In genomic region chr10:24953350-24954074, GRCh38 we compare ENCODE assay signal across 7 cellular contexts. TPM values are rescaled to one million over a fixed set of nuclear protein-coding genes. Genes with fewer than 3 reads are reported as not detected.
DNase-seq lines count a peak whose midpoint lies in the region; ATAC-seq and TF ChIP-seq lines count a peak whose summit lies in the region.

No MANE protein-coding gene starts in this region.

- no peaks in the 10 kb centered on the region for H3K9me3 ChIP-seq in HUES6 (ENCODE audit: control insufficient read depth, insufficient read depth, low read depth, low read length)
- H3K9me3 ChIP-seq in adrenal gland (replicated peaks in 1 of 3): no peaks in the 10 kb centered on the region
- no peaks in the 10 kb centered on the region for H3K9me3 ChIP-seq in stomach smooth muscle (ENCODE audit: control insufficient read depth in 2 of 2, low read length in 2 of 2)

- intact Hi-C loops in adrenal gland (cut with DNase I): loop anchor here in 1 of 2 donors (10.0 kb wide), 1 partner anchor 229 kb away; the partner anchor contains the start of gene ARHGAP21

- H3K27me3 ChIP-seq in HUES6 (ENCODE audit: control insufficient read depth, insufficient read depth, low read length) (no peaks in the 10 kb centered on the region), adrenal gland (no peaks in the 10 kb centered on the region), stomach smooth muscle (ENCODE audit: control insufficient read depth in 1 of 2, insufficient read depth in 2 of 2, low read length in 2 of 2) (no peaks in the 10 kb centered on the region)

- H3K27ac ChIP-seq in HUES6 (ENCODE audit: low read depth, low read length) (peak overlapping the region; percentile 5; the same call in 1 of the 2 replicates), adrenal gland (peak overlapping the region in 4 of 5 donors; percentile 64 to 94 (median 88)), stomach smooth muscle (ENCODE audit: low read length) (peak overlapping the region; percentile 11)

- ATAC-seq in GM19467 (IDR thresholded peaks at IDR 0.05; ENCODE audit: unreplicated experiment) (no peak), HG02884 (IDR thresholded peaks at IDR 0.05; ENCODE audit: unreplicated experiment) (no peak)

- no peaks in the 10 kb centered on the region for H3K36me3 ChIP-seq in HUES6 (ENCODE audit: control insufficient read depth, insufficient read depth, low read length)
- H3K36me3 ChIP-seq in adrenal gland (replicated peaks in 1 of 2): no peaks in the 10 kb centered on the region
- no peaks in the 10 kb centered on the region for H3K36me3 ChIP-seq in stomach smooth muscle (ENCODE audit: control insufficient read depth in 2 of 2, insufficient read depth in 2 of 2, low read length in 2 of 2)

- TF ChIP-seq CTCF in adrenal gland (IDR thresholded peaks at IDR 0.05): no peak

- no peak for TF ChIP-seq POLR2A in adrenal gland (IDR thresholded peaks at IDR 0.05)

- peaks cover 20% of the 10 kb centered on the region for H3K4me1 ChIP-seq in HUES6 (ENCODE audit: control insufficient read depth, insufficient read depth, low read length)
- peaks cover 16 to 26% of the 10 kb centered on the region in 2 donors for H3K4me1 ChIP-seq in adrenal gland (replicated peaks in 1 of 2)
- H3K4me1 ChIP-seq in stomach smooth muscle (ENCODE audit: control insufficient read depth, insufficient read depth, low read length): peaks cover 12% of the 10 kb centered on the region

- H3K9ac ChIP-seq in HUES6 (ENCODE audit: low read length) (peak overlapping the region; percentile 74), stomach smooth muscle (ENCODE audit: low read length in 2 of 2) (peak overlapping the region in 1 of 2 donors; percentile 64)

- DNase-seq in adrenal gland: no peak
- no peak for DNase-seq in DMS79 (lab: John Stamatoyannopoulos, UW)

- 73 to 78% (median 76%) methylated on average over 17 of the region's 17 CpGs for WGBS in adrenal gland, 4 donors

- H3K4me3 ChIP-seq in HUES6 (ENCODE audit: low read depth, low read length): peak overlapping the region; percentile 86
- peak overlapping the region in 1 of 4 donors; percentile 81 for H3K4me3 ChIP-seq in adrenal gland
- peak overlapping the region; percentile 69 for H3K4me3 ChIP-seq in iPS-11a (ENCODE audit: low read depth, low read length)
- peak overlapping the region in 1 of 2 donors; percentile 78 for H3K4me3 ChIP-seq in stomach smooth muscle (ENCODE audit: low read length in 2 of 2)

RNA-seq across cellular contexts. Expression of gene PRTFDC1, which starts 1.1 kb away (rescaled TPM):
- total RNA-seq in adrenal gland: 10 to 100 TPM; 14.9 to 39.0 (median 25.2) TPM
- 10 to 100 TPM; 13.5 to 28.8 (median 24.4) TPM for polyA plus RNA-seq in adrenal gland

Comparison
In these comparisons a context has a peak if more than half of its experiments do, and no peak if none do; other contexts are left out.
1. H3K27ac ChIP-seq: peak in every context shown above with its lines; median percentile 88 in adrenal gland; 11 in stomach smooth muscle; 5 in HUES6.